In genomic region chr10:130495116-130495862, GRCh38 we compare ENCODE assay signal across 18 cellular contexts.
DNase-seq lines count a peak whose midpoint lies in the region; ATAC-seq, FAIRE-seq and TF ChIP-seq lines count a peak whose summit lies in the region.
"Had no signal": no experiment of that assay in that cellular context is flagged by ENCODE, and none has a peak within 500 bp of the region (broad histone marks: within the 10 kb centered on the region; RNA-seq: fewer than 3 reads in every experiment).

No MANE protein-coding gene starts in this region.

- H3K36me3 ChIP-seq in kidney (ENCODE audit: control insufficient read depth in 1 of 2, insufficient read depth in 2 of 2, low read length in 2 of 2) (no peaks in the 10 kb centered on the region), trophoblast cell (ENCODE audit: control insufficient read depth in 1 of 2, insufficient read depth in 2 of 2, low read length in 2 of 2) (no peaks in the 10 kb centered on the region), suprapubic skin (no peaks in the 10 kb centered on the region)
- H3K36me3 ChIP-seq: BLaER1 treated with 17β-estradiol and CSF1 and Interleukin-3, amounts not matched to agents 10 nM and 100 nM had no signal

- no peaks in the 10 kb centered on the region for H3K9me3 ChIP-seq in right cardiac atrium (ENCODE audit: control insufficient read depth, low read length)
- H3K9me3 ChIP-seq in kidney (ENCODE audit: control insufficient read depth in 1 of 2, low read length in 2 of 2) = no peaks in the 10 kb centered on the region
- H3K9me3 ChIP-seq in trophoblast cell (ENCODE audit: insufficient read depth, low read depth, low read length) = no peaks in the 10 kb centered on the region
- H3K9me3 ChIP-seq in suprapubic skin = peaks cover 4% of the 10 kb centered on the region
- H3K9me3 ChIP-seq: BLaER1 treated with 17β-estradiol and CSF1 and Interleukin-3, amounts not matched to agents 10 nM and 100 nM had no signal

- no peak overlapping the region for H4K8ac ChIP-seq in trophoblast cell (ENCODE audit: low read depth, low read length)

- WGBS in right cardiac atrium = 87% methylated on average over 10 of the region's 10 CpGs
- no CpG with 5 or more reads among the region's 10 CpGs for WGBS in trophoblast cell (ENCODE audit: extremely low coverage, insufficient coverage, insufficient read length)
- 89% methylated on average over 10 of the region's 10 CpGs for WGBS in suprapubic skin

- H3K9ac ChIP-seq in kidney (ENCODE audit: low read length in 2 of 2) (no peak overlapping the region), trophoblast cell (ENCODE audit: low read length) (no peak overlapping the region)
- H3K9ac ChIP-seq: BLaER1 treated with 17β-estradiol and CSF1 and Interleukin-3, amounts not matched to agents 10 nM and 100 nM had no signal

- H3K79me2 ChIP-seq in trophoblast cell (ENCODE audit: control insufficient read depth, insufficient read depth, low read length, poor library complexity) = no peaks in the 10 kb centered on the region

- H2BK12ac ChIP-seq in trophoblast cell (ENCODE audit: low read length) = no peak overlapping the region

- no peak overlapping the region for H2AK5ac ChIP-seq in trophoblast cell (ENCODE audit: low read length)

- intact Hi-C loops in left ventricle myocardium superior (cut with micrococcal nuclease) = no loop called here
- intact Hi-C loops in right cardiac atrium (cut with DNase I) = no loop called here
- intact Hi-C loops in kidney (cut with DNase I) = no loop called here

- no peak overlapping the region for H3K4me3 ChIP-seq in right cardiac atrium (ENCODE audit: low read length)
- H3K4me3 ChIP-seq in kidney (ENCODE audit: low read length in 2 of 2) = no peak overlapping the region
- no peak overlapping the region for H3K4me3 ChIP-seq in trophoblast cell (ENCODE audit: low read depth, low read length)
- no peak overlapping the region for H3K4me3 ChIP-seq in suprapubic skin
- H3K4me3 ChIP-seq: BLaER1 treated with 17β-estradiol and CSF1 and Interleukin-3, amounts not matched to agents 10 nM and 100 nM; GM23338 had no signal

- no peak overlapping the region for H3K23ac ChIP-seq in trophoblast cell (ENCODE audit: low read length)

- no peaks in the 10 kb centered on the region for H3K79me1 ChIP-seq in trophoblast cell (ENCODE audit: low read length)

- H2AFZ ChIP-seq in trophoblast cell (ENCODE audit: insufficient read depth, low read length, poor library complexity) = no peak overlapping the region
- H2AFZ ChIP-seq: GM23338 had no signal

- H3K4ac ChIP-seq in trophoblast cell (ENCODE audit: low read depth, low read length) = no peak overlapping the region

- no peak for ATAC-seq in left ventricle myocardium superior
- no peak for ATAC-seq in right cardiac atrium
- ATAC-seq in HG02610 (IDR thresholded peaks at IDR 0.05; ENCODE audit: unreplicated experiment) = no peak
- ATAC-seq: GM23338 had no signal

- H3K14ac ChIP-seq in trophoblast cell (ENCODE audit: low read length) = no peak overlapping the region

- H4K91ac ChIP-seq in trophoblast cell (ENCODE audit: low read depth, low read length) = no peak overlapping the region

- no peak overlapping the region for H3K4me2 ChIP-seq in trophoblast cell (ENCODE audit: low read length)
- H3K4me2 ChIP-seq: BLaER1 treated with 17β-estradiol and CSF1 and Interleukin-3, amounts not matched to agents 10 nM and 100 nM; GM23338 had no signal

- no peak overlapping the region for H2BK120ac ChIP-seq in trophoblast cell (ENCODE audit: insufficient read depth, low read length, poor library complexity)

- no peak for TF ChIP-seq EP300 in suprapubic skin (IDR thresholded peaks at IDR 0.05)

- no peak for TF ChIP-seq POLR2A in suprapubic skin (IDR thresholded peaks at IDR 0.05)

- H3K27ac ChIP-seq in right cardiac atrium (ENCODE audit: low read length) (no peak overlapping the region), kidney (ENCODE audit: low read depth in 2 of 2, low read length in 2 of 2) (no peak overlapping the region), trophoblast cell (ENCODE audit: low read depth, low read length) (no peak overlapping the region), suprapubic skin (no peak overlapping the region)
- H3K27ac ChIP-seq: BLaER1 treated with 17β-estradiol and CSF1 and Interleukin-3, amounts not matched to agents 10 nM and 100 nM had no signal

- H3K4me1 ChIP-seq in right cardiac atrium (ENCODE audit: control insufficient read depth, insufficient read depth, low read length) = no peaks in the 10 kb centered on the region
- H3K4me1 ChIP-seq in kidney (ENCODE audit: control insufficient read depth in 1 of 2, insufficient read depth in 1 of 2, low read depth in 1 of 2, low read length in 2 of 2) = peaks cover 0 to 1% of the 10 kb centered on the region in 2 donors
- H3K4me1 ChIP-seq in trophoblast cell (ENCODE audit: control insufficient read depth in 1 of 2, insufficient read depth in 2 of 2, low read length in 2 of 2) = peaks cover 15 to 19% of the 10 kb centered on the region in 2 experiments
- H3K4me1 ChIP-seq in suprapubic skin = no peaks in the 10 kb centered on the region

- no peaks in the 10 kb centered on the region for H3K27me3 ChIP-seq in right cardiac atrium (ENCODE audit: control insufficient read depth, insufficient read depth)
- no peaks in the 10 kb centered on the region for H3K27me3 ChIP-seq in trophoblast cell (ENCODE audit: insufficient read depth, low read length)
- no peaks in the 10 kb centered on the region for H3K27me3 ChIP-seq in suprapubic skin
- H3K27me3 ChIP-seq: BLaER1 treated with 17β-estradiol and CSF1 and Interleukin-3, amounts not matched to agents 10 nM and 100 nM had no signal

- FAIRE-seq in kidney (lab: Jason Lieb, UNC) = no peak
- FAIRE-seq: GM12892 had no signal

- DNase-seq in left ventricle myocardium superior (peak; percentile 11), right cardiac atrium (no peak), kidney (peak; percentile 59), trophoblast cell (peak; percentile 58 to 69), suprapubic skin (ENCODE audit: low spot score in 2 of 2) (peak; percentile 37 to 74), HPDE6-E6E7 (ENCODE audit: extremely low spot score) (no peak), NCI-H1048 (lab: John Stamatoyannopoulos, UW) (no peak)
- DNase-seq: ACHN; CD4-positive, alpha-beta T cell; DMS153; DMS79 treated with DMSO at 0.1 percent for 48 hours; EL; GDM1; H7 had no signal

- H2BK5ac ChIP-seq in trophoblast cell (ENCODE audit: low read depth, low read length, poor library complexity) = no peak overlapping the region

- no peak overlapping the region for H4K12ac ChIP-seq in trophoblast cell (ENCODE audit: low read depth, low read length)

- no peak overlapping the region for H3K18ac ChIP-seq in trophoblast cell (ENCODE audit: low read length)

- TF ChIP-seq CTCF in kidney (IDR thresholded peaks at IDR 0.05; ENCODE audit: borderline replicate concordance, extremely low read depth, insufficient read depth) (no peak), suprapubic skin (IDR thresholded peaks at IDR 0.05) (no peak)

Comparison
In these comparisons a context has a peak if more than half of its experiments do, and no peak if none do; other contexts are left out.
1. DNase-seq: peak in left ventricle myocardium superior (single experiment), kidney (single experiment), trophoblast cell (2 of 2) and suprapubic skin (2 of 2); none in right cardiac atrium (0 of 3), HPDE6-E6E7 (single experiment) and NCI-H1048 (single experiment).